7 cellular contexts compared by ENCODE assay signal in the genomic region with DNA sequence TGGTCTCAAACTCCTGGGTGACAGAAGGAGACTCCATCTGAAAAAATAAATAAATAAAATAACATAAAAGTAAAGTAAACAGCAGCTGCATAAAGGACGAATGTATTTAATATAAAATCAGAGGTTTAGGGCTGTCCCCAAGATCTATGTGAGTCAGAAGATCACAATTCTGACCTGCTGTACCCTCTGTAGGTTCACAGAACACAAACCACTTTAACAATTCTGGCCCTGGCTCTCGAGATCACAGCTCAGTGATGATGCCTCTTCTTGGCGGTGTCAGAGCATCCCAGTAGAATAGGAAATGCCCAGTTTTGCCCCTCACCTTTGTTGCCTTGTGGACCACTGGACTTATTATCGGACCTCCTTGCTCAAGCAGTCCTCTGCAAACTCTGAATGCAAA.
"Had no signal": no experiment of that assay in that cellular context is flagged by ENCODE, and none has a peak within 500 bp of the region (broad histone marks: within the 10 kb centered on the region; RNA-seq: fewer than 3 reads in every experiment).

No MANE protein-coding gene starts in this region.

- H3K4me1 Mint-ChIP-seq: GM23338, H9 had no signal

- H3K9me3 Mint-ChIP-seq: GM23338 had no signal

- DNase-seq: H9, HCEC 1CT, KBM-7 had no signal

- H3K27ac ChIP-seq: HL-60 had no signal

- H3K4me3 Mint-ChIP-seq: GM23338, H9, IgD-negative memory B cell had no signal

- H3K4me3 ChIP-seq: GM23338 had no signal

- H3K27me3 Mint-ChIP-seq: IgD-negative memory B cell had no signal

- ATAC-seq: GM23338, HepG2 had no signal

- H3K27ac Mint-ChIP-seq: GM23338, IgD-negative memory B cell had no signal
